In the genomic region with DNA sequence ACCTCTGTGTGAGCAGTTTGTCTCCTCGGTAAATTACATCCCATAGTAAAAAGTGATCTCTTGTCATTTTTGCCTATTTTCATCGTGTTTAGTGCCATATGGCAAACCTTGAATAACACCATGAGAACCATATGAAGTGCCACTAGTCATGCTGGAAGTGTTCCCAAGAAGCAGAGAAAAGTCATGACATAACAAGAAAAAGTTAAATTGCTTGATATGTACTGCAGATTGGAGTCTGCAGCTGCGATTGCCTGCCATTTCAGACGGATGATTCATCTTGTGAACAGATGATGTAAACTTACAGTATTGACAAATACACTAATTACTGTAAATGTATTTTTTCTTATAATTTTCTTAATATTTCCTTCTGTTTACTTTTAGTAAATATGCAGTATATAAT, we compare ENCODE assay signal across 28 cellular contexts.
"Had no signal": no experiment of that assay in that cellular context is flagged by ENCODE, and none has a peak within 500 bp of the region (broad histone marks: within the 10 kb centered on the region; RNA-seq: fewer than 3 reads in every experiment).

No MANE protein-coding gene starts in this region.

- ATAC-seq: activated T-cell treated with anti-CD3 and anti-CD28 coated beads, Interleukin-2, amount 50 U/mL, for 72 hours; body of pancreas; effector memory CD8-positive, alpha-beta T cell; gastrocnemius medialis; heart left ventricle had no signal

- H3K9me3 ChIP-seq: body of pancreas, esophagus squamous epithelium, gastrocnemius medialis had no signal

- H3K27ac ChIP-seq: body of pancreas, epithelial cell of prostate, esophagus squamous epithelium, gastrocnemius medialis, heart left ventricle had no signal

- H3K4me1 ChIP-seq: body of pancreas, esophagus squamous epithelium, gastrocnemius medialis, heart left ventricle had no signal

- H3K27me3 ChIP-seq: body of pancreas, esophagus squamous epithelium, gastrocnemius medialis, heart left ventricle had no signal

- DNase-seq: activated CD4-positive, alpha-beta memory T cell treated with anti-CD3 and anti-CD28 coated beads, Interleukin-2, amount 10 ng/mL, durations not matched to agents 7 days and 5 days; activated CD4-positive, alpha-beta T cell treated with anti-CD3 and anti-CD28 coated beads for 1 hour; activated CD4-positive, alpha-beta T cell treated with anti-CD3 and anti-CD28 coated beads for 4 hours; activated CD4-positive, alpha-beta T cell treated with anti-CD3 and anti-CD28 coated beads, Interleukin-2, amount 10 ng/mL, durations not matched to agents 7 days and 5 days; activated CD4-positive, alpha-beta T cell treated with anti-CD3 and anti-CD28 coated beads, Interleukin-2, amount 50 U/mL, for 4 hours; activated CD8-positive, alpha-beta memory T cell treated with anti-CD3 and anti-CD28 coated beads, Interleukin-2, amount 50 U/mL, for 48 hours; activated gamma-delta T cell; activated naive CD4-positive, alpha-beta T cell; activated naive CD4-positive, alpha-beta T cell treated with anti-CD3 and anti-CD28 coated beads, Interleukin-2, amount 10 ng/mL, durations not matched to agents 7 days and 5 days; activated T-cell treated with anti-CD3 and anti-CD28 coated beads for 4 hours; activated T-cell treated with anti-CD3 and anti-CD28 coated beads, Interleukin-2, amount 50 U/mL, for 24 hours; activated T-cell treated with anti-CD3 and anti-CD28 coated beads, Interleukin-2, amount 50 U/mL, for 72 hours; amniotic stem cell; body of pancreas; cortex of kidney; dermis blood vessel endothelial cell; effector CD4-positive, alpha-beta T cell; effector memory CD8-positive, alpha-beta T cell; esophagus squamous epithelium; foreskin fibroblast; gastrocnemius medialis; glutamatergic neuron; heart left ventricle; hypothalamus; T-helper 2 cell had no signal

- H3K9me3 Mint-ChIP-seq: activated CD4-positive, alpha-beta memory T cell treated with anti-CD3 and anti-CD28 coated beads, Interleukin-2, amount 10 ng/mL, durations not matched to agents 7 days and 5 days; activated naive CD4-positive, alpha-beta T cell treated with anti-CD3 and anti-CD28 coated beads, Interleukin-2, amount 10 ng/mL, durations not matched to agents 7 days and 5 days had no signal

- H3K36me3 Mint-ChIP-seq: activated naive CD4-positive, alpha-beta T cell treated with anti-CD3 and anti-CD28 coated beads, Interleukin-2, amount 10 ng/mL, durations not matched to agents 7 days and 5 days had no signal

- H3K4me3 ChIP-seq: body of pancreas, esophagus squamous epithelium, gastrocnemius medialis, heart left ventricle had no signal

- H3K4me1 Mint-ChIP-seq: activated CD4-positive, alpha-beta memory T cell treated with anti-CD3 and anti-CD28 coated beads, Interleukin-2, amount 10 ng/mL, durations not matched to agents 7 days and 5 days; activated CD4-positive, alpha-beta T cell treated with anti-CD3 and anti-CD28 coated beads, Interleukin-2, amount 10 ng/mL, durations not matched to agents 7 days and 5 days; activated naive CD4-positive, alpha-beta T cell treated with anti-CD3 and anti-CD28 coated beads, Interleukin-2, amount 10 ng/mL, durations not matched to agents 7 days and 5 days; central memory CD8-positive, alpha-beta T cell had no signal

- H3K36me3 ChIP-seq: esophagus squamous epithelium, gastrocnemius medialis, heart left ventricle had no signal

- H3K27ac Mint-ChIP-seq: activated CD4-positive, alpha-beta memory T cell treated with anti-CD3 and anti-CD28 coated beads, Interleukin-2, amount 10 ng/mL, durations not matched to agents 7 days and 5 days; activated CD4-positive, alpha-beta T cell treated with anti-CD3 and anti-CD28 coated beads, Interleukin-2, amount 10 ng/mL, durations not matched to agents 7 days and 5 days; activated naive CD4-positive, alpha-beta T cell treated with anti-CD3 and anti-CD28 coated beads, Interleukin-2, amount 10 ng/mL, durations not matched to agents 7 days and 5 days; activated naive CD8-positive, alpha-beta T cell; activated T-cell treated with anti-CD3 and anti-CD28 coated beads, Interleukin-2, amount 50 U/mL, for 24 hours; activated T-cell treated with anti-CD3 and anti-CD28 coated beads, Interleukin-2, amount 50 U/mL, for 72 hours; effector memory CD8-positive, alpha-beta T cell had no signal

- H3K27me3 Mint-ChIP-seq: activated CD4-positive, alpha-beta memory T cell treated with anti-CD3 and anti-CD28 coated beads, Interleukin-2, amount 10 ng/mL, durations not matched to agents 7 days and 5 days; activated CD4-positive, alpha-beta T cell treated with anti-CD3 and anti-CD28 coated beads, Interleukin-2, amount 10 ng/mL, durations not matched to agents 7 days and 5 days; activated naive CD4-positive, alpha-beta T cell treated with anti-CD3 and anti-CD28 coated beads, Interleukin-2, amount 10 ng/mL, durations not matched to agents 7 days and 5 days; activated naive CD8-positive, alpha-beta T cell; activated T-cell treated with anti-CD3 and anti-CD28 coated beads, Interleukin-2, amount 50 U/mL, for 24 hours; central memory CD8-positive, alpha-beta T cell; effector memory CD8-positive, alpha-beta T cell had no signal

- H3K4me3 Mint-ChIP-seq: activated CD4-positive, alpha-beta memory T cell treated with anti-CD3 and anti-CD28 coated beads, Interleukin-2, amount 10 ng/mL, durations not matched to agents 7 days and 5 days; activated CD4-positive, alpha-beta T cell treated with anti-CD3 and anti-CD28 coated beads, Interleukin-2, amount 10 ng/mL, durations not matched to agents 7 days and 5 days; activated naive CD4-positive, alpha-beta T cell treated with anti-CD3 and anti-CD28 coated beads, Interleukin-2, amount 10 ng/mL, durations not matched to agents 7 days and 5 days; activated naive CD8-positive, alpha-beta T cell; activated T-cell treated with anti-CD3 and anti-CD28 coated beads, Interleukin-2, amount 50 U/mL, for 24 hours; activated T-cell treated with anti-CD3 and anti-CD28 coated beads, Interleukin-2, amount 50 U/mL, for 72 hours; central memory CD8-positive, alpha-beta T cell; effector memory CD8-positive, alpha-beta T cell had no signal
